ENCODE assay signal across 8 cellular contexts in the genomic region with DNA sequence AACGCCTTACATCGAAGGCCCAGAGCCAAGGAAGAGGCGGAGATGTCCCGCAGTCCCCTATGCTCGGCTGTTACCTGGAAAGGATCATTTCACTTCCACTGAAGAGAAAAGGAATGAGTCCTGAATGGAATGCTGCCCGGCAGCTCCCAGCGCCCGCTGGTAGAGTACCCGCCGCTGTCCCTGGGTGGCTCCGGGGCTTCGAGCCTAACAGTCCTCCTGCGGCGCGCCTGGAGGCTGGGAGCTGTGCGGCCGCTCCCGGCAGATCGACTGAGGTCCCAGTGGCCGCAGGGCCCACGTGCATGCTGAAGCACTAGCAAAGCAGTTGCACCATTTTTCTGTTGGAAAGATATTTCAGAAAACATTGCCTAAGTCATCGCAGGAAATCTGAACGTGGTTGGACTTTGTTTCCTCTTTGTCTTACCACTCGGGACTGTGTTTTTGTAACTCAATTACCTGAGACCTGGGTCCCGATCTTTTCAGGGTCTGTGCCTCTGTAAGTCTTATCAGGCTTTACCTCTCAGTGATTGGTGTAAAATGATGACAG. TPM values are rescaled to one million over a fixed set of nuclear protein-coding genes. Genes with fewer than 3 reads are reported as not detected.
DNase-seq lines count a peak whose midpoint lies in the region; ATAC-seq and TF ChIP-seq lines count a peak whose summit lies in the region.

No MANE protein-coding gene starts in this region.

- intact Hi-C loops in ascending aorta (cut with DNase I): loop anchor here (2.0 to 10.0 kb wide), 3 partner anchors 318 to 894 kb away; partner anchors contain the start of gene C15orf61

- peak; percentile 51 for DNase-seq in MV-4-11 (lab: John Stamatoyannopoulos, UW)
- DNase-seq in ascending aorta (ENCODE audit: low spot score in 2 of 2): peak in 1 of 2 donors; percentile 85
- no peak for DNase-seq in retinal pigment epithelial cell (ENCODE audit: low read depth)

- H3K9me3 ChIP-seq in DOHH2 (ENCODE audit: control insufficient read depth, insufficient read depth, low read length): no peaks in the 10 kb centered on the region
- no peaks in the 10 kb centered on the region for H3K9me3 ChIP-seq in ascending aorta
- no peaks in the 10 kb centered on the region for H3K9me3 ChIP-seq in iPS-18a (ENCODE audit: control insufficient read depth, low read depth, low read length)

- peaks cover 21% of the 10 kb centered on the region for H3K27me3 ChIP-seq in DOHH2 (ENCODE audit: control insufficient read depth, low read length)
- peaks cover 12% of the 10 kb centered on the region for H3K27me3 ChIP-seq in ascending aorta
- peaks cover 74% of the 10 kb centered on the region for H3K27me3 ChIP-seq in iPS-18a (ENCODE audit: control insufficient read depth, insufficient read depth, low read length)

- no peaks in the 10 kb centered on the region for H3K9me2 ChIP-seq in DOHH2 (replicated peaks; ENCODE audit: control insufficient read depth, low read length)

- H3K4me2 ChIP-seq in DOHH2 (ENCODE audit: low read length): peak overlapping the region; percentile 92

- no peak overlapping the region for H3K9ac ChIP-seq in iPS-18a (ENCODE audit: low read length)

- no peaks in the 10 kb centered on the region for H3K79me2 ChIP-seq in DOHH2 (ENCODE audit: control insufficient read depth, low read length)

- ATAC-seq in GM21723 (IDR thresholded peaks at IDR 0.05; ENCODE audit: unreplicated experiment) (no peak), GM19452 (IDR thresholded peaks at IDR 0.05; ENCODE audit: unreplicated experiment) (no peak), GM19035 (IDR thresholded peaks at IDR 0.05; ENCODE audit: unreplicated experiment) (no peak)

- peaks cover 57% of the 10 kb centered on the region for H3K4me1 ChIP-seq in DOHH2 (ENCODE audit: control insufficient read depth, low read length)
- H3K4me1 ChIP-seq in ascending aorta: peaks cover 10 to 27% of the 10 kb centered on the region in 2 donors
- H3K4me1 ChIP-seq in iPS-18a (ENCODE audit: control insufficient read depth, low read depth, low read length): peaks cover 26% of the 10 kb centered on the region

- H3F3A ChIP-seq in DOHH2 (ENCODE audit: control insufficient read depth, insufficient read depth): peaks cover 11% of the 10 kb centered on the region; the same call in 1 of the 2 replicates

- H4K20me1 ChIP-seq in DOHH2 (ENCODE audit: control insufficient read depth, insufficient read depth, low read depth, low read length): no peaks in the 10 kb centered on the region

- TF ChIP-seq CTCF in DOHH2 (IDR thresholded peaks at IDR 0.05; ENCODE audit: low read depth, low read length, poor library complexity, severe bottlenecking) (no peak), ascending aorta (IDR thresholded peaks at IDR 0.05) (peak; percentile 9 to 16 (median 10)), retinal pigment epithelial cell (conservative IDR thresholded peaks at IDR 0.05; ENCODE audit: low read depth, low read length) (no peak)

- H3K27ac ChIP-seq in DOHH2 (ENCODE audit: low read depth, low read length): peak overlapping the region; percentile 81
- peak overlapping the region in 1 of 2 donors; percentile 98 for H3K27ac ChIP-seq in ascending aorta
- H3K27ac ChIP-seq in iPS-18a (ENCODE audit: low read length): no peak overlapping the region

- H3K4me3 ChIP-seq in DOHH2 (ENCODE audit: low read length) (peak overlapping the region; percentile 95), ascending aorta (peak overlapping the region; percentile 33 to 96), iPS-18a (ENCODE audit: low read length) (peak overlapping the region; percentile 91), retinal pigment epithelial cell (ENCODE audit: low read length) (peak overlapping the region; percentile 96)

- H3K36me3 ChIP-seq in DOHH2 (ENCODE audit: control insufficient read depth, low read length) (peaks cover 2% of the 10 kb centered on the region; the same call in 1 of the 2 replicates), ascending aorta (no peaks in the 10 kb centered on the region), iPS-18a (ENCODE audit: control insufficient read depth, low read depth, low read length) (no peaks in the 10 kb centered on the region)

RNA-seq across cellular contexts. Expression of gene RNU6-1, which starts 1.0 kb away (rescaled TPM):
- total RNA-seq in ascending aorta: not detected

RNA-seq across cellular contexts. Expression of gene SKOR1, which starts 13.6 kb away (rescaled TPM):
- total RNA-seq in ascending aorta: not detected

Comparison
In these comparisons a context has a peak if more than half of its experiments do, and no peak if none do; other contexts are left out.
1. CTCF ChIP-seq: peak in ascending aorta (3 of 3); none in DOHH2 (single experiment) and retinal pigment epithelial cell (single experiment).
2. Peak in every context shown above with its lines, with median percentiles within 50 percentile points of each other: H3K4me3 ChIP-seq.